ENCODE assay signal across 8 cellular contexts in genomic region chr9:136546697-136547481, GRCh38. TPM values are rescaled to one million over a fixed set of nuclear protein-coding genes. Genes with fewer than 3 reads are reported as not detected.
A peak's percentile ranks its signal among the peaks of the same experiment; 100 is the strongest.
DNase-seq lines count a peak whose midpoint lies in the region; ATAC-seq and TF ChIP-seq lines count a peak whose summit lies in the region.

No MANE protein-coding gene starts in this region.

- ATAC-seq in stimulated activated effector memory CD8-positive, alpha-beta T cell treated with anti-CD3 and anti-CD28 coated beads, Interleukin-12 subunit alpha, Interleukin-12 subunit beta, amount 100 ng/mL, for 72 hours: peak; percentile 39

- WGBS in lower leg skin, 2 donors: 10 to 11% methylated on average over 7 to 43 of the region's 43 CpGs

- peak overlapping the region; percentile 58 for H3K4me3 ChIP-seq in MG63
- H3K4me3 ChIP-seq in dorsolateral prefrontal cortex: peak overlapping the region; percentile 27 to 84 (median 61)
- H3K4me3 ChIP-seq in lower leg skin (ENCODE audit: low read depth, poor library complexity, severe bottlenecking): peak overlapping the region; percentile 31

- no peaks in the 10 kb centered on the region for H3K9me3 ChIP-seq in MG63

- TF ChIP-seq POLR2A in lower leg skin (IDR thresholded peaks at IDR 0.05): no peak

- H3K36me3 Mint-ChIP-seq in activated CD4-positive, alpha-beta T cell treated with anti-CD3 and anti-CD28 coated beads, Interleukin-2, amount 10 ng/mL, durations not matched to agents 7 days and 5 days (ENCODE audit: low read depth): peaks cover 12% of the 10 kb centered on the region
- peaks cover 32% of the 10 kb centered on the region for H3K36me3 Mint-ChIP-seq in stimulated activated effector memory CD8-positive, alpha-beta T cell treated with anti-CD3 and anti-CD28 coated beads, Interleukin-12 subunit alpha, Interleukin-12 subunit beta, amount 100 ng/mL, for 72 hours

- intact Hi-C loops in dorsolateral prefrontal cortex (cut with DNase I) (loop anchor here (2.0 to 5.0 kb wide), 5 partner anchors 35 to 78 kb away; no protein-coding TSS in a partner anchor), lower leg skin (cut with DNase I; ENCODE audit: low total_unique reads) (no loop called here)

- POLR2A ChIA-PET in activated CD4-positive, alpha-beta T cell treated with anti-CD3 and anti-CD28 coated beads, Interleukin-2, amount 10 ng/mL, durations not matched to agents 7 days and 5 days (lab: Charles Lee): no interaction called here

- DNase-seq in NCI-H1417 (lab: John Stamatoyannopoulos, UW) (peak in 2 of 3 experiments; percentile 69 to 71), NCI-H1417 treated with DMSO at 0.1 percent for 48 hours (lab: John Stamatoyannopoulos, UW) (no peak), MG63 (peak; percentile 66), dorsolateral prefrontal cortex (peak in 3 of 10 donors; percentile 51 to 69 (median 67)), lower leg skin (ENCODE audit: low spot score in 2 of 2) (peak; percentile 72 to 94), GDM1 (lab: John Stamatoyannopoulos, UW) (no peak)
- peak; percentile 51 for DNase-seq in activated CD4-positive, alpha-beta T cell treated with anti-CD3 and anti-CD28 coated beads, Interleukin-2, amount 10 ng/mL, durations not matched to agents 7 days and 5 days
- peak; percentile 46 to 78 for DNase-seq in stimulated activated effector memory CD8-positive, alpha-beta T cell treated with anti-CD3 and anti-CD28 coated beads, Interleukin-12 subunit alpha, Interleukin-12 subunit beta, amount 100 ng/mL, for 72 hours (ENCODE audit: low spot score in 2 of 2)

- H3K27me3 ChIP-seq in MG63 (no peaks in the 10 kb centered on the region), dorsolateral prefrontal cortex (peaks cover 0 to 17% (median 0%) of the 10 kb centered on the region in 45 donors)

- peak overlapping the region; percentile 72 for H3K27ac Mint-ChIP-seq in activated CD4-positive, alpha-beta T cell treated with anti-CD3 and anti-CD28 coated beads, Interleukin-2, amount 10 ng/mL, durations not matched to agents 7 days and 5 days
- peak overlapping the region; percentile 83 for H3K27ac Mint-ChIP-seq in stimulated activated effector memory CD8-positive, alpha-beta T cell treated with anti-CD3 and anti-CD28 coated beads, Interleukin-12 subunit alpha, Interleukin-12 subunit beta, amount 100 ng/mL, for 72 hours

- H3K9me3 Mint-ChIP-seq in activated CD4-positive, alpha-beta T cell treated with anti-CD3 and anti-CD28 coated beads, Interleukin-2, amount 10 ng/mL, durations not matched to agents 7 days and 5 days: no peaks in the 10 kb centered on the region
- no peaks in the 10 kb centered on the region for H3K9me3 Mint-ChIP-seq in stimulated activated effector memory CD8-positive, alpha-beta T cell treated with anti-CD3 and anti-CD28 coated beads, Interleukin-12 subunit alpha, Interleukin-12 subunit beta, amount 100 ng/mL, for 72 hours

- peak in 2 of 56 donors; percentile 11 to 19 for TF ChIP-seq CTCF in dorsolateral prefrontal cortex (IDR thresholded peaks at IDR 0.05 in 54 of 56, conservative IDR thresholded peaks at IDR 0.05 in 2 of 56; ENCODE audit: low read depth in 1 of 56, partially characterized antibody in 56 of 56)
- TF ChIP-seq CTCF in lower leg skin (IDR thresholded peaks at IDR 0.05): no peak

- H3K27ac ChIP-seq in dorsolateral prefrontal cortex: peak overlapping the region; percentile 55 to 97 (median 91)

- H3K4me1 Mint-ChIP-seq in activated CD4-positive, alpha-beta T cell treated with anti-CD3 and anti-CD28 coated beads, Interleukin-2, amount 10 ng/mL, durations not matched to agents 7 days and 5 days: peaks cover 37% of the 10 kb centered on the region
- H3K4me1 Mint-ChIP-seq in stimulated activated effector memory CD8-positive, alpha-beta T cell treated with anti-CD3 and anti-CD28 coated beads, Interleukin-12 subunit alpha, Interleukin-12 subunit beta, amount 100 ng/mL, for 72 hours: peaks cover 23% of the 10 kb centered on the region

- H3K36me3 ChIP-seq in MG63: no peaks in the 10 kb centered on the region

- CTCF ChIA-PET in activated CD4-positive, alpha-beta T cell treated with anti-CD3 and anti-CD28 coated beads, Interleukin-2, amount 10 ng/mL, durations not matched to agents 7 days and 5 days (lab: Charles Lee): no interaction called here

- peak overlapping the region; percentile 64 for H3K4me3 Mint-ChIP-seq in activated CD4-positive, alpha-beta T cell treated with anti-CD3 and anti-CD28 coated beads, Interleukin-2, amount 10 ng/mL, durations not matched to agents 7 days and 5 days
- H3K4me3 Mint-ChIP-seq in stimulated activated effector memory CD8-positive, alpha-beta T cell treated with anti-CD3 and anti-CD28 coated beads, Interleukin-12 subunit alpha, Interleukin-12 subunit beta, amount 100 ng/mL, for 72 hours: peak overlapping the region; percentile 77

- no peaks in the 10 kb centered on the region for H3K27me3 Mint-ChIP-seq in activated CD4-positive, alpha-beta T cell treated with anti-CD3 and anti-CD28 coated beads, Interleukin-2, amount 10 ng/mL, durations not matched to agents 7 days and 5 days

RNA-seq across cellular contexts. Expression of gene NOTCH1, which starts 1.0 kb away (rescaled TPM):
- total RNA-seq in MG63 (2014; rRNA removed; shearing (Covaris generic); ENCODE audit: low replicate concordance): 4.4 and 4.7 TPM in 2 replicates
- total RNA-seq in activated CD4-positive, alpha-beta T cell treated with anti-CD3 and anti-CD28 coated beads, Interleukin-2, amount 10 ng/mL, durations not matched to agents 7 days and 5 days: 10 to 100 TPM; 73.6 to 74.4 TPM
- 10 to 100 TPM; 24.0 to 92.1 (median 38.8) TPM for total RNA-seq in dorsolateral prefrontal cortex
- 10 to 100 TPM; 79.7 to 95.3 (median 82.8) TPM for total RNA-seq in lower leg skin

Comparison
In these comparisons a context has a peak if more than half of its experiments do, and no peak if none do; other contexts are left out.
1. DNase-seq: peak in NCI-H1417 (2 of 3), MG63 (single experiment), activated CD4-positive, alpha-beta T cell treated with anti-CD3 and anti-CD28 coated beads, Interleukin-2, amount 10 ng/mL, durations not matched to agents 7 days and 5 days (single experiment), lower leg skin (2 of 2) and stimulated activated effector memory CD8-positive, alpha-beta T cell treated with anti-CD3 and anti-CD28 coated beads, Interleukin-12 subunit alpha, Interleukin-12 subunit beta, amount 100 ng/mL, for 72 hours (2 of 2); none in NCI-H1417 treated with DMSO at 0.1 percent for 48 hours (single experiment) and GDM1 (single experiment).
2. Peak in every context shown above with its lines, with median percentiles within 50 percentile points of each other: H3K4me3 ChIP-seq.